In genomic region chr1:162397039-162397448, GRCh38 we compare ENCODE assay signal across 20 cellular contexts. TPM values are rescaled to one million over a fixed set of nuclear protein-coding genes. Genes with fewer than 3 reads are reported as not detected.
A peak's percentile ranks its signal among the peaks of the same experiment; 100 is the strongest.
DNase-seq lines count a peak whose midpoint lies in the region; ATAC-seq and TF ChIP-seq lines count a peak whose summit lies in the region.
"Had no signal": no experiment of that assay in that cellular context is flagged by ENCODE, and none has a peak within 500 bp of the region (broad histone marks: within the 10 kb centered on the region; RNA-seq: fewer than 3 reads in every experiment).

No MANE protein-coding gene starts in this region.

- no peak for TF ChIP-seq POLR2A in erythroblast (IDR thresholded peaks at IDR 0.05; ENCODE audit: low read length)

- no peaks in the 10 kb centered on the region for H3F3A ChIP-seq in PC-3 (ENCODE audit: low read length, unreplicated experiment)

- no peaks in the 10 kb centered on the region for H4K20me1 ChIP-seq in PC-3 (ENCODE audit: low read length)
- H4K20me1 ChIP-seq in osteoblast (ENCODE audit: insufficient read depth, low read length): no peaks in the 10 kb centered on the region

- H3K36me3 ChIP-seq in HEK293 (ENCODE audit: control insufficient read depth in 2 of 2, insufficient read depth in 1 of 2, low read length in 2 of 2) (no peaks in the 10 kb centered on the region), PC-3 (ENCODE audit: low read depth, low read length) (no peaks in the 10 kb centered on the region), osteoblast (ENCODE audit: insufficient read depth, low read length) (no peaks in the 10 kb centered on the region)
- H3K36me3 ChIP-seq: sigmoid colon had no signal

- H3K36me3 Mint-ChIP-seq in naive thymus-derived CD8-positive, alpha-beta T cell: no peaks in the 10 kb centered on the region
- H3K36me3 Mint-ChIP-seq: brain had no signal

- no peak overlapping the region for H3K27ac Mint-ChIP-seq in naive thymus-derived CD8-positive, alpha-beta T cell
- H3K27ac Mint-ChIP-seq: activated naive CD4-positive, alpha-beta T cell treated with anti-CD3 and anti-CD28 coated beads for 36 hours; brain; CD4-positive, alpha-beta T cell; GM23338; T-helper 2 cell treated with Interferon-gamma antibody and Interleukin-4, amounts not matched to agents 5 μg/mL and 100 μg/mL, for 36 hours had no signal

- H3K79me2 ChIP-seq in PC-3 (ENCODE audit: low read length) (no peaks in the 10 kb centered on the region), osteoblast (ENCODE audit: insufficient read depth, low read length) (no peaks in the 10 kb centered on the region)

- intact Hi-C loops in PC-3 (cut with micrococcal nuclease): loop anchor here (10.0 kb wide), 2 partner anchors 228 to 632 kb away; partner anchors contain the start of gene ATF6

- no peaks in the 10 kb centered on the region for H3K9me3 Mint-ChIP-seq in naive thymus-derived CD8-positive, alpha-beta T cell
- H3K9me3 Mint-ChIP-seq: activated naive CD4-positive, alpha-beta T cell treated with anti-CD3 and anti-CD28 coated beads for 36 hours; brain; CD4-positive, alpha-beta T cell; GM23338; T-helper 2 cell treated with Interferon-gamma antibody and Interleukin-4, amounts not matched to agents 5 μg/mL and 100 μg/mL, for 36 hours had no signal

- TF ChIP-seq CTCF in HEK293 (tag by site-specific recombination; IDR thresholded peaks at IDR 0.05) (peak; percentile 16; the same call in 1 of the 2 replicates), PC-3 (conservative IDR thresholded peaks at IDR 0.05; ENCODE audit: low read depth, low read length) (peak; percentile 41; the same call in 1 of the 2 replicates), osteoblast (IDR thresholded peaks at IDR 0.05; ENCODE audit: extremely low read depth, low read depth, low read length) (peak; percentile 13)

- ATAC-seq in PC-3: peak; percentile 64; the same call in 1 of the 2 replicates
- no peak for ATAC-seq in HG03045 (IDR thresholded peaks at IDR 0.05; ENCODE audit: unreplicated experiment)
- ATAC-seq in naive thymus-derived CD8-positive, alpha-beta T cell: no peak
- ATAC-seq: GM23338 had no signal

- no peaks in the 10 kb centered on the region for H3K9me2 ChIP-seq in PC-3 (replicated peaks; ENCODE audit: low read length)

- no peaks in the 10 kb centered on the region for H3K27me3 ChIP-seq in PC-3 (ENCODE audit: low read length)
- peaks cover 27% of the 10 kb centered on the region for H3K27me3 ChIP-seq in osteoblast (ENCODE audit: insufficient read depth, low read length)

- H3K9ac ChIP-seq in PC-3 (ENCODE audit: low read length): no peak overlapping the region

- peaks cover 8 to 50% (median 20%) of the 10 kb centered on the region in 5 donors for H3K27me3 Mint-ChIP-seq in naive thymus-derived CD8-positive, alpha-beta T cell

- H3K4me2 ChIP-seq in PC-3 (ENCODE audit: low read length): no peak overlapping the region
- H3K4me2 ChIP-seq in osteoblast (ENCODE audit: insufficient read depth, low read length): no peak overlapping the region
- H3K4me2 ChIP-seq: GM23338 had no signal

- DNase-seq in PC-3 (no peak), erythroblast (lab: John Stamatoyannopoulos, UW) (peak; percentile 38 to 73), osteoblast (ENCODE audit: insufficient read length, low spot score, missing footprints) (no peak), NCI-H1694 treated with DMSO at 0.1 percent for 48 hours (lab: John Stamatoyannopoulos, UW) (no peak)
- no peak for DNase-seq in effector CD8-positive, alpha-beta T cell (lab: John Stamatoyannopoulos, UW)
- DNase-seq in naive thymus-derived CD8-positive, alpha-beta T cell: no peak
- DNase-seq: activated CD4-positive, alpha-beta T cell treated with anti-CD3 and anti-CD28 coated beads for 48 hours; activated naive CD4-positive, alpha-beta T cell treated with anti-CD3 and anti-CD28 coated beads for 36 hours; CD4-positive, alpha-beta T cell; DND-41; NCI-H774; Right ventricle myocardium superior; sigmoid colon; stimulated activated CD4-positive, alpha-beta T cell treated with anti-CD3 and anti-CD28 coated beads, Interleukin-4, amount 100 ng/mL, for 4 hours; trophoblast cell had no signal

- H2AFZ ChIP-seq in PC-3 (ENCODE audit: low read length) (no peak overlapping the region), osteoblast (ENCODE audit: low read length) (no peak overlapping the region)

- BruUV-seq in PC-3 (replicated peaks; lab: Mats Ljungman, UMichigan): no TSS peak

- no peak overlapping the region for H3K4me3 Mint-ChIP-seq in naive thymus-derived CD8-positive, alpha-beta T cell
- H3K4me3 Mint-ChIP-seq: activated naive CD4-positive, alpha-beta T cell treated with anti-CD3 and anti-CD28 coated beads for 36 hours; brain; CD4-positive, alpha-beta T cell; GM23338; T-helper 2 cell treated with Interferon-gamma antibody and Interleukin-4, amounts not matched to agents 5 μg/mL and 100 μg/mL, for 36 hours had no signal

- POLR2A ChIA-PET in HEK293 (lab: Yijun Ruan, JAX) (no interaction called here), PC-3 (lab: Charles Lee; ENCODE audit: unreplicated experiment) (no interaction called here)
- POLR2A ChIA-PET in naive thymus-derived CD8-positive, alpha-beta T cell (lab: Charles Lee): no interaction called here

- H3K9me3 ChIP-seq in HEK293 (ENCODE audit: control insufficient read depth, insufficient read depth, low read depth, low read length) (no peaks in the 10 kb centered on the region), PC-3 (ENCODE audit: low read length) (no peaks in the 10 kb centered on the region), osteoblast (ENCODE audit: low read depth, low read length) (no peaks in the 10 kb centered on the region)
- H3K9me3 ChIP-seq: sigmoid colon had no signal

- H3K27ac ChIP-seq in HEK293 (ENCODE audit: extremely low read depth, low read depth, low read length) (no peak overlapping the region), PC-3 (ENCODE audit: low read length) (no peak overlapping the region), osteoblast (ENCODE audit: low read depth, low read length) (no peak overlapping the region)
- H3K27ac ChIP-seq: sigmoid colon had no signal

- peaks cover 0 to 13% (median 1%) of the 10 kb centered on the region in 4 donors for H3K4me1 Mint-ChIP-seq in naive thymus-derived CD8-positive, alpha-beta T cell

- CTCF ChIA-PET in HEK293 (lab: Yijun Ruan, JAX) (interaction anchor here (0.7 kb wide), 1 partner anchor 230 kb away, joined by 3 read pairs; no protein-coding TSS in a partner anchor), PC-3 (lab: Charles Lee) (no interaction called here)

- H3K4me1 ChIP-seq in HEK293 (ENCODE audit: control insufficient read depth, insufficient read depth, low read length) (0 out of 2 replicates have a peak, but pooled peaks cover 3% of the 10 kb centered on the region), PC-3 (ENCODE audit: insufficient read depth, low read length) (no peaks in the 10 kb centered on the region), osteoblast (ENCODE audit: insufficient read depth, low read length) (no peaks in the 10 kb centered on the region)
- H3K4me1 ChIP-seq: sigmoid colon had no signal

- H3K4me3 ChIP-seq in HEK293 (ENCODE audit: low read depth, low read length): no peak overlapping the region
- no peak overlapping the region for H3K4me3 ChIP-seq in PC-3 (ENCODE audit: low read length)
- H3K4me3 ChIP-seq in osteoblast (ENCODE audit: insufficient read depth, low read length): no peak overlapping the region
- H3K4me3 ChIP-seq: GM23338, sigmoid colon had no signal

TF ChIP-seq in HEK293, 187 proteins besides CTCF, POLR2A, EP300 and RAD21 (continues in another document):
- TF ChIP-seq SALL2 (tag by site-specific recombination; IDR thresholded peaks at IDR 0.05; ENCODE audit: borderline replicate concordance) (no peak), ZNF558 (tag by site-specific recombination; IDR thresholded peaks at IDR 0.05) (no peak), ZBTB49 (tag by site-specific recombination; IDR thresholded peaks at IDR 0.05; ENCODE audit: low read depth) (no peak), ZBTB7A (tag by site-specific recombination; IDR thresholded peaks at IDR 0.05; ENCODE audit: low read depth) (no peak), ZNF23 (tag by site-specific recombination; IDR thresholded peaks at IDR 0.05; ENCODE audit: borderline replicate concordance) (no peak), ZNF571 (tag by site-specific recombination; IDR thresholded peaks at IDR 0.05) (no peak)

RNA-seq across cellular contexts. Expression of gene SH2D1B, which starts 14.9 kb away (rescaled TPM):
- total RNA-seq in PC-3 (2014; rRNA removed): 0.04 TPM in 1 of 2 replicates, not detected in the other
- not detected in 2 replicates for total RNA-seq in osteoblast
- total RNA-seq in naive thymus-derived CD8-positive, alpha-beta T cell: under 1 TPM; 0.19 to 0.29 TPM
- 1 to 10 TPM in 1 of 3 donors, under 1 TPM in 2; 0.10 to 5.9 (median 0.33) TPM for polyA plus RNA-seq in naive thymus-derived CD8-positive, alpha-beta T cell
- total RNA-seq: activated naive CD4-positive, alpha-beta T cell treated with anti-CD3 and anti-CD28 coated beads for 36 hours; CD4-positive, alpha-beta T cell; GM23338; sigmoid colon had no signal
- polyA plus RNA-seq: GM23338 had no signal

RNA-seq across cellular contexts. Expression of gene C1orf226, which starts 15.5 kb away (rescaled TPM):
- total RNA-seq in PC-3 (2014; rRNA removed) (2.6 and 4.3 TPM in 2 replicates), osteoblast (under 0.01 and 0.29 TPM in 2 replicates)
- under 1 TPM in 1 of 2 experiments, not detected in 1; 0.22 TPM for total RNA-seq in naive thymus-derived CD8-positive, alpha-beta T cell
- not detected for polyA plus RNA-seq in naive thymus-derived CD8-positive, alpha-beta T cell
- total RNA-seq: CD4-positive, alpha-beta T cell had no signal

RNA-seq across cellular contexts. Expression of gene SPATA46, which starts 20.4 kb away (rescaled TPM):
- not detected in 2 replicates for total RNA-seq in PC-3 (2014; rRNA removed)
- not detected in 2 replicates for total RNA-seq in osteoblast
- total RNA-seq in naive thymus-derived CD8-positive, alpha-beta T cell: not detected
- polyA plus RNA-seq in naive thymus-derived CD8-positive, alpha-beta T cell: not detected
- total RNA-seq: activated naive CD4-positive, alpha-beta T cell treated with anti-CD3 and anti-CD28 coated beads for 36 hours; CD4-positive, alpha-beta T cell; GM23338; Right ventricle myocardium superior; sigmoid colon had no signal
- polyA plus RNA-seq: GM23338, sigmoid colon had no signal

Comparison
In these comparisons a context has a peak if more than half of its experiments do, and no peak if none do; other contexts are left out.
1. DNase-seq: peak in erythroblast (2 of 2); none in PC-3 (single experiment), osteoblast (single experiment), effector CD8-positive, alpha-beta T cell (single experiment), naive thymus-derived CD8-positive, alpha-beta T cell (0 of 10) and NCI-H1694 treated with DMSO at 0.1 percent for 48 hours (single experiment).
2. Peak in every context shown above with its lines, with median percentiles within 50 percentile points of each other: CTCF ChIP-seq.